In genomic region chr18:60247103-60247502, GRCh38 we compare ENCODE assay signal across 15 cellular contexts.
DNase-seq lines count a peak whose midpoint lies in the region; ATAC-seq and TF ChIP-seq lines count a peak whose summit lies in the region.
"Had no signal": no experiment of that assay in that cellular context is flagged by ENCODE, and none has a peak within 500 bp of the region (broad histone marks: within the 10 kb centered on the region; RNA-seq: fewer than 3 reads in every experiment).

No MANE protein-coding gene starts in this region.

- no peak overlapping the region for H3K9ac ChIP-seq in BLaER1

- no peak overlapping the region for H3K27ac ChIP-seq in BLaER1
- no peak overlapping the region for H3K27ac ChIP-seq in tibial artery
- H3K27ac ChIP-seq: body of pancreas, epithelial cell of prostate, upper lobe of right lung, VCaP had no signal

- no peak for TF ChIP-seq CTCF in tibial artery (IDR thresholded peaks at IDR 0.05)

- DNase-seq in midbrain (lab: John Stamatoyannopoulos, UW) = no peak
- DNase-seq in tibial artery = no peak
- no peak for DNase-seq in DMS79 treated with DMSO at 0.1 percent for 48 hours (lab: John Stamatoyannopoulos, UW)
- no peak for DNase-seq in amygdala (lab: John Stamatoyannopoulos, UW)
- DNase-seq: activated T-cell treated with anti-CD3 and anti-CD28 coated beads, Interleukin-2, amount 50 U/mL, for 4 hours; body of pancreas; SIG-M5; upper lobe of right lung had no signal

- H3K36me3 ChIP-seq in BLaER1 (no peaks in the 10 kb centered on the region), tibial artery (no peaks in the 10 kb centered on the region)
- H3K36me3 ChIP-seq: upper lobe of right lung had no signal

- no peak overlapping the region for H3K4me3 ChIP-seq in BLaER1
- H3K4me3 ChIP-seq in tibial artery = no peak overlapping the region
- H3K4me3 ChIP-seq: body of pancreas, K562, upper lobe of right lung had no signal

- intact Hi-C loops in tibial artery (cut with DNase I; ENCODE audit: low total_unique reads) = no loop called here

- no peaks in the 10 kb centered on the region for H4K20me1 ChIP-seq in BLaER1

- ATAC-seq in GM19395 (IDR thresholded peaks at IDR 0.05; ENCODE audit: unreplicated experiment) (peak; percentile 87), HG02763 (IDR thresholded peaks at IDR 0.05; ENCODE audit: unreplicated experiment) (peak; percentile 70), HG03442 (IDR thresholded peaks at IDR 0.05; ENCODE audit: unreplicated experiment) (peak; percentile 69)
- ATAC-seq: activated T-cell treated with anti-CD3 and anti-CD28 coated beads, Interleukin-2, amount 50 U/mL, for 4 hours; body of pancreas; K562; upper lobe of right lung had no signal

- peak overlapping the region; percentile 64 for H3K4me2 ChIP-seq in BLaER1

- H3K27me3 ChIP-seq in BLaER1 (no peaks in the 10 kb centered on the region), tibial artery (no peaks in the 10 kb centered on the region)
- H3K27me3 ChIP-seq: body of pancreas, upper lobe of right lung had no signal

- H3K4me1 ChIP-seq in BLaER1 (peaks cover 31% of the 10 kb centered on the region), tibial artery (no peaks in the 10 kb centered on the region)
- H3K4me1 ChIP-seq: body of pancreas, upper lobe of right lung had no signal

- H3K9me3 ChIP-seq in BLaER1 = no peaks in the 10 kb centered on the region
- no peaks in the 10 kb centered on the region for H3K9me3 ChIP-seq in tibial artery
- H3K9me3 ChIP-seq: body of pancreas, upper lobe of right lung had no signal
